In the genomic region with DNA sequence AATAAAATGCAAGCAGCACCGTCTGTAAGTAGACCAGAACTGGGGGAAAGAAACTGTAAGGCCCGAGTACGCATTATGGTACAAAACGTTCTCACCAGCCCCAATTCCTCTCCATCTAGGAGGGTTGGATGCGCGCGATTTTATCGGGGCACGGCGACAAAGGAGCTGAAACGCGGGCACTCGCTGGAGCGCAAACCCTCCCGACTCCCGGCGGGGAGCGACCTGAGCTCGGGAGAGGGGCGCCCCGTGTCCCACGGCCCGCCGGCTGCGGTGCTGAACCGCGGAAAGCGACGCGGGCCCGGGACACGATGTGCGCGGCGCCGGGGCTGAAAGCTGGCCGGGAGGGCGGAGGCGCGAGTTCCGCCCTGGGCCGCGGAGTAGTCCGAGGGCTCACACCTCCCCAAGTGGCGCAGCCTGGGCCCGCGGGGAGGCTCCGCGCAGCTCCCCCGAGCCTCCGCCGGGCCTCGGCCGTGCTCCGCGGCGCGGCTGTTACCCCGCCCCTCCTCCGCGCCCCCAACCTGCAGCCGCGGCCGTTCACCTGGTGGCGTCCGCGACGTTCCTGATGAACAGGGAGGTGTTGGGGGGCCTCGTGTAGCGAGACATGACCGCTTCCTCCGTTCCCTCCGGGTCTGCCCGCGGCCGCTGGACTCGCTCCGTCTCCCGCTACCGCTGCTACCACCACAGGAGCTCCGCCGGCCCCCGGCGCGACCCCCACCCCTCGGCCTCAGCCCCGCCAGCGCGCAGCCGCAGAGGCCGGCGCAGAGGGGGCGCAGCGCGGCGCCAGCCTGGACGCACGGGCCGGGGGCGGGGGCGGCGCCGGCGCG, we compare ENCODE assay signal across 7 cellular contexts. TPM values are rescaled to one million over a fixed set of nuclear protein-coding genes. Genes with fewer than 3 reads are reported as not detected.
DNase-seq lines count a peak whose midpoint lies in the region; ATAC-seq and TF ChIP-seq lines count a peak whose summit lies in the region.

TSS of gene SRSF12 (minus strand) at position 787 of the 824 bp plus-strand sequence. CDS start at position 603, 184 bp downstream.

- no peak within 1 kb of the TSS for H2BK12ac ChIP-seq in neuronal stem cell (ENCODE audit: low read length)

- no peak within 1 kb of the TSS for H2BK120ac ChIP-seq in neuronal stem cell (ENCODE audit: low read depth, low read length)

- no peaks in the 10 kb centered on the region for H3K27me3 ChIP-seq in neuronal stem cell (ENCODE audit: control insufficient read depth in 3 of 3, insufficient read depth in 3 of 3, low read depth in 1 of 3, low read length in 3 of 3)
- no peaks in the 10 kb centered on the region for H3K27me3 ChIP-seq in upper lobe of left lung

- H3K4ac ChIP-seq in neuronal stem cell (ENCODE audit: low read length): peak within 1 kb of the TSS; percentile 11

- H2BK5ac ChIP-seq in neuronal stem cell (ENCODE audit: low read length): peak within 1 kb of the TSS; percentile 93

- ATAC-seq in GM18502 (IDR thresholded peaks at IDR 0.05; ENCODE audit: poor library complexity, unreplicated experiment) (peak; percentile 74), HG02678 (IDR thresholded peaks at IDR 0.05; ENCODE audit: unreplicated experiment) (peak; percentile 72), upper lobe of left lung (ENCODE audit: low FRiP score in 2 of 2) (peak; percentile 60 to 92)

- peak within 1 kb of the TSS; percentile 95 for H2AFZ ChIP-seq in neuronal stem cell (ENCODE audit: low read length)

- H2AK5ac ChIP-seq in neuronal stem cell (ENCODE audit: low read depth, low read length): peak within 1 kb of the TSS; percentile 70

- no CpG with 5 or more reads among the region's 105 CpGs for WGBS in neuronal stem cell (ENCODE audit: extremely low coverage in 2 of 2, insufficient read length in 2 of 2, insufficient replicate concordance in 1 of 2), 2 donors
- 1% methylated on average over 25 to 37 of the region's 105 CpGs for WGBS in upper lobe of left lung, 2 donors

- H3K79me1 ChIP-seq in neuronal stem cell (ENCODE audit: low read depth, low read length): peaks cover 6% of the 10 kb centered on the region

- H4K8ac ChIP-seq in neuronal stem cell (ENCODE audit: low read depth, low read length): peak within 1 kb of the TSS; percentile 19

- H2BK15ac ChIP-seq in neuronal stem cell (ENCODE audit: low read length): peak within 1 kb of the TSS; percentile 89

- TF ChIP-seq POLR2A in upper lobe of left lung (IDR thresholded peaks at IDR 0.05): no peak

- peak within 1 kb of the TSS; percentile 58 for H3K4me3 ChIP-seq in fibroblast of the aortic adventitia (ENCODE audit: low read depth, low read length)
- H3K4me3 ChIP-seq in neuronal stem cell (ENCODE audit: low read length in 2 of 2): peak within 1 kb of the TSS; percentile 63 to 96
- H3K4me3 ChIP-seq in upper lobe of left lung: peak within 1 kb of the TSS; percentile 61 to 76 (median 70)

- peak within 1 kb of the TSS; percentile 83 for H3K4me2 ChIP-seq in neuronal stem cell (ENCODE audit: insufficient read depth, low read length, poor library complexity, severe bottlenecking)

- DNase-seq in NCI-H526 treated with DMSO at 0.1 percent for 48 hours (lab: John Stamatoyannopoulos, UW) (peak; percentile 44), activated T-helper 1 cell treated with Interleukin-2 at 50 U/mL for 16 hours (ENCODE audit: low read depth) (peak; percentile 16), fibroblast of the aortic adventitia (ENCODE audit: low read depth) (peak; percentile 26), neuronal stem cell (ENCODE audit: low spot score) (peak; percentile 70), upper lobe of left lung (peak; percentile 36 to 92)

- H3K9ac ChIP-seq in neuronal stem cell (ENCODE audit: low read depth, low read length, poor library complexity): peak within 1 kb of the TSS; percentile 96

- peaks cover 0 to 4% of the 10 kb centered on the region in 2 donors for H3K4me1 ChIP-seq in neuronal stem cell (ENCODE audit: control insufficient read depth in 2 of 2, insufficient read depth in 1 of 2, low read depth in 1 of 2, low read length in 2 of 2)
- H3K4me1 ChIP-seq in upper lobe of left lung: peaks cover 6 to 15% (median 8%) of the 10 kb centered on the region in 4 donors

- H3K23ac ChIP-seq in neuronal stem cell (ENCODE audit: low read depth, low read length, poor library complexity): peak within 1 kb of the TSS; percentile 89

- peak within 1 kb of the TSS; percentile 99 for H3K18ac ChIP-seq in neuronal stem cell (ENCODE audit: low read length)

- H3K36me3 ChIP-seq in neuronal stem cell (replicated peaks in 1 of 2; ENCODE audit: control insufficient read depth in 2 of 2, insufficient read depth in 2 of 2, low read length in 2 of 2) (peaks cover 0 to 7% of the 10 kb centered on the region in 2 donors), upper lobe of left lung (no peaks in the 10 kb centered on the region)

- H4K91ac ChIP-seq in neuronal stem cell (ENCODE audit: low read depth, low read length, poor library complexity): peak within 1 kb of the TSS; percentile 53

- no peak for TF ChIP-seq CTCF in fibroblast of the aortic adventitia (IDR thresholded peaks at IDR 0.05; ENCODE audit: insufficient read depth, low read length)
- TF ChIP-seq CTCF in upper lobe of left lung (IDR thresholded peaks at IDR 0.05): no peak

- H3K9me3 ChIP-seq in neuronal stem cell (replicated peaks in 1 of 2; ENCODE audit: control insufficient read depth in 2 of 2, insufficient read depth in 1 of 2, low read depth in 1 of 2, low read length in 2 of 2) (no peaks in the 10 kb centered on the region), upper lobe of left lung (no peaks in the 10 kb centered on the region)

- no peak for TF ChIP-seq EP300 in upper lobe of left lung (IDR thresholded peaks at IDR 0.05)

- peak within 1 kb of the TSS; percentile 97 for H3K14ac ChIP-seq in neuronal stem cell (ENCODE audit: low read length)

- H3K27ac ChIP-seq in neuronal stem cell (replicated peaks; ENCODE audit: low read length): no peak within 1 kb of the TSS
- peak within 1 kb of the TSS in 1 of 4 donors; percentile 49 for H3K27ac ChIP-seq in upper lobe of left lung

RNA-seq across cellular contexts. Expression of gene SRSF12, which starts in this region (rescaled TPM):
- 0.09 and 0.33 TPM in 2 replicates for total RNA-seq in fibroblast of the aortic adventitia (ENCODE audit: low replicate concordance)
- polyA plus RNA-seq in neuronal stem cell (2013, experiment 1 of 2): 20.0 TPM
- 19.5 TPM for polyA plus RNA-seq in neuronal stem cell (2013, experiment 2 of 2)
- under 1 TPM in 5 of 6 donors, not detected in 1; 0.10 to 0.89 (median 0.23) TPM for total RNA-seq in upper lobe of left lung

Comparison
In these comparisons a context has a peak if more than half of its experiments do, and no peak if none do; other contexts are left out.
1. Peak in DNase-seq and H3K4me3 ChIP-seq in fibroblast of the aortic adventitia; RNA of the gene not detected or under 1 TPM.
2. Peak in DNase-seq, ATAC-seq and H3K4me3 ChIP-seq in upper lobe of left lung; RNA of the gene not detected or under 1 TPM.
3. DNase-seq: peak in every context shown above with its lines; median percentile 70 in neuronal stem cell; 64 in upper lobe of left lung; 44 in NCI-H526 treated with DMSO at 0.1 percent for 48 hours; 26 in fibroblast of the aortic adventitia; 16 in activated T-helper 1 cell treated with Interleukin-2 at 50 U/mL for 16 hours.